Comparison of ENCODE assay signal across 36 cellular contexts in genomic region chr1:48402619-48403018, GRCh38.
"Had no signal": no experiment of that assay in that cellular context is flagged by ENCODE, and none has a peak within 500 bp of the region (broad histone marks: within the 10 kb centered on the region; RNA-seq: fewer than 3 reads in every experiment).

No MANE protein-coding gene starts in this region.

- H3K4me1 ChIP-seq: adrenal gland had no signal

- H3K4me3 ChIP-seq: adrenal gland had no signal

- H3K27me3 Mint-ChIP-seq: activated CD4-positive, alpha-beta memory T cell treated with anti-CD3 and anti-CD28 coated beads for 36 hours; activated CD4-positive, alpha-beta T cell treated with anti-CD3 and anti-CD28 coated beads for 36 hours; activated CD4-positive, alpha-beta T cell treated with anti-CD3 and anti-CD28 coated beads, Interleukin-2, amount 10 ng/mL, durations not matched to agents 7 days and 5 days; activated CD8-positive, alpha-beta T cell treated with anti-CD3 and anti-CD28 coated beads for 36 hours; activated naive CD8-positive, alpha-beta T cell treated with anti-CD3 and anti-CD28 coated beads for 36 hours; activated T-helper 17 cell treated with anti-CD3 and anti-CD28 coated beads, Interleukin-2, amount 50 U/mL, for 72 hours; brain had no signal

- H3K9me3 ChIP-seq: adrenal gland had no signal

- H3K9me3 Mint-ChIP-seq: activated B cell treated with CpG ODN at 0.5 μM for 24 hours; activated CD4-positive, alpha-beta memory T cell treated with anti-CD3 and anti-CD28 coated beads for 36 hours; activated CD4-positive, alpha-beta T cell treated with anti-CD3 and anti-CD28 coated beads, Interleukin-2, amount 10 ng/mL, durations not matched to agents 7 days and 5 days; activated CD8-positive, alpha-beta T cell treated with anti-CD3 and anti-CD28 coated beads for 36 hours; activated naive CD4-positive, alpha-beta T cell treated with anti-CD3 and anti-CD28 coated beads for 36 hours; activated naive CD4-positive, alpha-beta T cell treated with anti-CD3 and anti-CD28 coated beads, Interleukin-2, amount 50 U/mL, for 72 hours; activated naive CD8-positive, alpha-beta T cell treated with anti-CD3 and anti-CD28 coated beads for 36 hours; activated T-cell treated with anti-CD3 and anti-CD28 coated beads, Interleukin-2, amount 50 U/mL, for 4 hours; activated T-cell treated with anti-CD3 and anti-CD28 coated beads, Interleukin-2, amount 50 U/mL, for 72 hours; activated T-helper 1 cell treated with anti-CD3 and anti-CD28 coated beads, Interleukin-12 subunit alpha, Interleukin-12 subunit beta, Interleukin-2, Interleukin-4 antibody, amounts not matched to agents 30 ng/mL and 10 ng/mL and 1 ng/mL, durations not matched to agents 14 hours and 24 hours and 36 hours; activated T-helper 17 cell treated with anti-CD3 and anti-CD28 coated beads, Interleukin-2, amount 50 U/mL, for 72 hours; brain; T-helper 1 cell treated with Interleukin-12 subunit alpha and Interleukin-12 subunit beta and Interleukin-4 antibody, amounts not matched to agents 30 μg/mL and 1 μg/mL, for 36 hours; T-helper 2 cell treated with Interferon-gamma antibody and Interleukin-4, amounts not matched to agents 5 μg/mL and 100 μg/mL, for 36 hours had no signal

- FAIRE-seq: astrocyte, TTC549 had no signal

- H3K4me3 Mint-ChIP-seq: activated B cell treated with CpG ODN at 0.5 μM for 24 hours; activated CD4-positive, alpha-beta memory T cell treated with anti-CD3 and anti-CD28 coated beads for 36 hours; activated CD4-positive, alpha-beta T cell treated with anti-CD3 and anti-CD28 coated beads for 36 hours; activated CD4-positive, alpha-beta T cell treated with anti-CD3 and anti-CD28 coated beads, Interleukin-2, amount 10 ng/mL, durations not matched to agents 7 days and 5 days; activated CD8-positive, alpha-beta T cell treated with anti-CD3 and anti-CD28 coated beads for 36 hours; activated naive CD4-positive, alpha-beta T cell treated with anti-CD3 and anti-CD28 coated beads for 36 hours; activated naive CD8-positive, alpha-beta T cell treated with anti-CD3 and anti-CD28 coated beads for 36 hours; activated T-cell treated with anti-CD3 and anti-CD28 coated beads, Interleukin-2, amount 50 U/mL, for 4 hours; activated T-cell treated with anti-CD3 and anti-CD28 coated beads, Interleukin-2, amount 50 U/mL, for 72 hours; activated T-helper 1 cell treated with anti-CD3 and anti-CD28 coated beads, Interleukin-12 subunit alpha, Interleukin-12 subunit beta, Interleukin-2, Interleukin-4 antibody, amounts not matched to agents 30 ng/mL and 10 ng/mL and 1 ng/mL, durations not matched to agents 14 hours and 24 hours and 36 hours; activated T-helper 17 cell treated with anti-CD3 and anti-CD28 coated beads, Interleukin-2, amount 50 U/mL, for 72 hours; brain; T-helper 1 cell treated with Interleukin-12 subunit alpha and Interleukin-12 subunit beta and Interleukin-4 antibody, amounts not matched to agents 30 μg/mL and 1 μg/mL, for 36 hours; T-helper 2 cell treated with Interferon-gamma antibody and Interleukin-4, amounts not matched to agents 5 μg/mL and 100 μg/mL, for 36 hours had no signal

- H3K27ac ChIP-seq: adrenal gland, VCaP had no signal

- H3K27ac Mint-ChIP-seq: activated B cell treated with CpG ODN at 0.5 μM for 24 hours; activated CD4-positive, alpha-beta memory T cell treated with anti-CD3 and anti-CD28 coated beads for 36 hours; activated CD4-positive, alpha-beta T cell treated with anti-CD3 and anti-CD28 coated beads for 36 hours; activated CD4-positive, alpha-beta T cell treated with anti-CD3 and anti-CD28 coated beads, Interleukin-2, amount 10 ng/mL, durations not matched to agents 7 days and 5 days; activated CD8-positive, alpha-beta T cell treated with anti-CD3 and anti-CD28 coated beads for 36 hours; activated naive CD4-positive, alpha-beta T cell treated with anti-CD3 and anti-CD28 coated beads for 36 hours; activated naive CD4-positive, alpha-beta T cell treated with anti-CD3 and anti-CD28 coated beads, Interleukin-2, amount 50 U/mL, for 72 hours; activated naive CD8-positive, alpha-beta T cell treated with anti-CD3 and anti-CD28 coated beads for 36 hours; activated T-cell treated with anti-CD3 and anti-CD28 coated beads, Interleukin-2, amount 50 U/mL, for 72 hours; activated T-helper 1 cell treated with anti-CD3 and anti-CD28 coated beads, Interleukin-12 subunit alpha, Interleukin-12 subunit beta, Interleukin-2, Interleukin-4 antibody, amounts not matched to agents 30 ng/mL and 10 ng/mL and 1 ng/mL, durations not matched to agents 14 hours and 24 hours and 36 hours; activated T-helper 17 cell treated with anti-CD3 and anti-CD28 coated beads, Interleukin-2, amount 50 U/mL, for 72 hours; brain; T-helper 1 cell treated with Interleukin-12 subunit alpha and Interleukin-12 subunit beta and Interleukin-4 antibody, amounts not matched to agents 30 μg/mL and 1 μg/mL, for 36 hours; T-helper 2 cell treated with Interferon-gamma antibody and Interleukin-4, amounts not matched to agents 5 μg/mL and 100 μg/mL, for 36 hours had no signal

- H3K27me3 ChIP-seq: adrenal gland had no signal

- H3K36me3 Mint-ChIP-seq: activated CD4-positive, alpha-beta memory T cell treated with anti-CD3 and anti-CD28 coated beads for 36 hours; activated naive CD8-positive, alpha-beta T cell treated with anti-CD3 and anti-CD28 coated beads for 36 hours; brain had no signal

- H3K36me3 ChIP-seq: adrenal gland had no signal

- ATAC-seq: activated CD4-positive, alpha-beta T cell treated with anti-CD3 and anti-CD28 coated beads for 36 hours; activated CD4-positive, CD25-positive, alpha-beta regulatory T cell treated with anti-CD3 and anti-CD28 coated beads, Interleukin-2, amount 50 U/mL, for 24 hours; activated CD8-positive, alpha-beta T cell treated with anti-CD3 and anti-CD28 coated beads for 36 hours; activated naive CD4-positive, alpha-beta T cell treated with anti-CD3 and anti-CD28 coated beads, Interleukin-2, amount 50 U/mL, for 72 hours; activated T-cell treated with anti-CD3 and anti-CD28 coated beads, Interleukin-2, amount 50 U/mL, for 4 hours; activated T-cell treated with anti-CD3 and anti-CD28 coated beads, Interleukin-2, amount 50 U/mL, for 72 hours; activated T-helper 17 cell treated with anti-CD3 and anti-CD28 coated beads, Interleukin-2, amount 50 U/mL, for 72 hours had no signal

- H3K4me1 Mint-ChIP-seq: activated B cell treated with CpG ODN at 0.5 μM for 24 hours; activated CD4-positive, alpha-beta T cell treated with anti-CD3 and anti-CD28 coated beads for 36 hours; activated CD4-positive, alpha-beta T cell treated with anti-CD3 and anti-CD28 coated beads, Interleukin-2, amount 10 ng/mL, durations not matched to agents 7 days and 5 days; activated naive CD8-positive, alpha-beta T cell treated with anti-CD3 and anti-CD28 coated beads for 36 hours; activated T-helper 17 cell treated with anti-CD3 and anti-CD28 coated beads, Interleukin-2, amount 50 U/mL, for 72 hours had no signal

- DNase-seq: activated B cell treated with CpG ODN at 0.5 μM for 24 hours; activated CD4-positive, alpha-beta memory T cell treated with anti-CD3 and anti-CD28 coated beads for 36 hours; activated CD4-positive, alpha-beta T cell treated with anti-CD3 and anti-CD28 coated beads for 1 hour; activated CD4-positive, alpha-beta T cell treated with anti-CD3 and anti-CD28 coated beads for 36 hours; activated CD4-positive, alpha-beta T cell treated with anti-CD3 and anti-CD28 coated beads for 48 hours; activated CD4-positive, alpha-beta T cell treated with anti-CD3 and anti-CD28 coated beads, Interleukin-2, amount 10 ng/mL, durations not matched to agents 7 days and 5 days; activated CD8-positive, alpha-beta memory T cell treated with anti-CD3 and anti-CD28 coated beads, Interleukin-2, amount 50 U/mL, for 4 hours; activated CD8-positive, alpha-beta T cell treated with anti-CD3 and anti-CD28 coated beads for 36 hours; activated effector memory CD4-positive, alpha-beta T cell treated with anti-CD3 and anti-CD28 coated beads, Interleukin-2, amount 50 U/mL, for 16 hours; activated gamma-delta T cell treated with Interleukin-2 at 50 U/mL for 16 hours; activated naive CD4-positive, alpha-beta T cell; activated naive CD4-positive, alpha-beta T cell treated with anti-CD3 and anti-CD28 coated beads for 36 hours; activated naive CD4-positive, alpha-beta T cell treated with anti-CD3 and anti-CD28 coated beads, Interleukin-2, amount 50 U/mL, for 16 hours; activated naive CD8-positive, alpha-beta T cell treated with anti-CD3 and anti-CD28 coated beads for 36 hours; activated T-cell treated with anti-CD3 and anti-CD28 coated beads for 4 hours; activated T-cell treated with anti-CD3 and anti-CD28 coated beads, Interleukin-2, amount 50 U/mL, for 1 hour; activated T-cell treated with anti-CD3 and anti-CD28 coated beads, Interleukin-2, amount 50 U/mL, for 4 hours; activated T-cell treated with anti-CD3 and anti-CD28 coated beads, Interleukin-2, amount 50 U/mL, for 72 hours; adrenal gland; amniotic stem cell; aorta; central memory CD4-positive, alpha-beta T cell; SW 1271; T-helper 1 cell; T-helper 2 cell; T-helper 9 cell had no signal
